In the genomic region with DNA sequence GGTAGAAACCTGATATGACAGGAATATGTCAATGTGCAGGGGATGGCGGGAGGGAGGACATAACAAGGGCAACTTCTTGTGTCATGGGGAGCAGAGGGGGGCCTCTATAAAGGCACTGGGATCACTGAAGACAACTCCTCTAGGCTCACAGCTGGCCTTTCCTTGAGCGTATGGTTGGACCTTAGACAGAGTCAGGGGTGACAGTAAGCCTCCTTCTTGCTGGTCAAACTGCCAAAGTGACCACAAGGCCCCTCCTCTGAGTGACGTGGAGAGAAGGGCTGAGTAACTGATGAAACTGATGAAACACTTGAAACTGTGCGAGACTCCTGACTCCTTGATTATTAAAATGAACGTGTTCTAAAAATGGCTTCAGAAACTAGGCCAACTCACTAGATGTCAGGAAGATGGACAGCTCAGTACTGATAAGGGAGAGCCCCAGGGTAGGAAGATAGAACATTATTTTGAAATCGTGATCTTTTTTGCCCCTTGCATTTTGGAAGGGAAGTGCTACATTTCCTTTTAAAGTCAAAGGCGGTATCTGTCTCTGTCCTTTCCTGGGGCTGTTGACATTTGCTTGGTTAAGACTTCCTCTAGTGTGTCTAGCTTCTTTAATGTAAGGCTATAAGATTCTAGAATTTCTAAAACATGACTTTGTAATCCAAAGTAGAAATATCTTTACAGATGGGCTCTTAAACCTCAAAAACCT, we compare ENCODE assay signal across 8 cellular contexts. TPM values are rescaled to one million over a fixed set of nuclear protein-coding genes. Genes with fewer than 3 reads are reported as not detected.
DNase-seq lines count a peak whose midpoint lies in the region; ATAC-seq and TF ChIP-seq lines count a peak whose summit lies in the region.

No MANE protein-coding gene starts in this region.

- H3K4me3 ChIP-seq in coronary artery (no peak overlapping the region), muscle layer of duodenum (ENCODE audit: low read depth in 1 of 2, low read length in 2 of 2) (peak overlapping the region; percentile 11 to 18)

- peaks cover 0 to 11% of the 10 kb centered on the region in 2 donors for H3K4me1 ChIP-seq in muscle layer of duodenum (ENCODE audit: control insufficient read depth in 1 of 2, insufficient read depth in 2 of 2, low read length in 2 of 2)

- TF ChIP-seq CTCF in coronary artery (IDR thresholded peaks at IDR 0.05), result no peak

- peak; percentile 48 for ATAC-seq in HG02885 (IDR thresholded peaks at IDR 0.05; ENCODE audit: poor library complexity, unreplicated experiment)
- no peak for ATAC-seq in GM19324 (IDR thresholded peaks at IDR 0.05; ENCODE audit: low FRiP score, unreplicated experiment)

- peak; percentile 67 for DNase-seq in activated CD8-positive, alpha-beta memory T cell treated with anti-CD3 and anti-CD28 coated beads for 24 hours
- DNase-seq in activated CD8-positive, alpha-beta memory T cell treated with anti-CD3 and anti-CD28 coated beads, Interleukin-2, amount 50 U/mL, for 4 hours, result no peak
- DNase-seq in SK-MEL-5 (ENCODE audit: low read depth, low spot score), result peak; percentile 74
- DNase-seq in coronary artery (ENCODE audit: low spot score), result no peak
- no peak for DNase-seq in effector CD4-positive, alpha-beta T cell

- no peaks in the 10 kb centered on the region for H3K36me3 ChIP-seq in muscle layer of duodenum (ENCODE audit: control insufficient read depth in 1 of 2, insufficient read depth in 2 of 2, low read length in 2 of 2)

- no peaks in the 10 kb centered on the region for H3K9me3 ChIP-seq in muscle layer of duodenum (ENCODE audit: control insufficient read depth in 1 of 2, low read length in 2 of 2)

- in situ Hi-C loops in SK-MEL-5 (cut with HindIII; ENCODE audit: low pct_unique_long_range_greater_than_20kb, low sequenced_read_pairs), result no loop called here

- H3K27ac ChIP-seq in coronary artery, result peak overlapping the region; percentile 77 to 85
- H3K27ac ChIP-seq in muscle layer of duodenum (ENCODE audit: low read length), result peak overlapping the region; percentile 75

- H3K27me3 ChIP-seq in muscle layer of duodenum (ENCODE audit: low read depth, low read length), result no peaks in the 10 kb centered on the region

RNA-seq across cellular contexts. Expression of a gene that starts 1.6 kb away (rescaled TPM):
- total RNA-seq in SK-MEL-5 (2014; rRNA removed; shearing (Covaris generic)), result 0.18 TPM in 1 of 2 replicates, not detected in the other
- polyA plus RNA-seq in SK-MEL-5 (2015; cell fraction: cytosol; rRNA removed), result not detected in 2 replicates
- not detected in 2 replicates for polyA plus RNA-seq in SK-MEL-5 (2015; cell fraction: nucleus; rRNA removed)

RNA-seq across cellular contexts. Expression of a gene that starts 7.7 kb away (rescaled TPM):
- total RNA-seq in SK-MEL-5 (2014; rRNA removed; shearing (Covaris generic)), result 71.0 and 77.5 TPM in 2 replicates
- polyA plus RNA-seq in SK-MEL-5 (2015; cell fraction: cytosol; rRNA removed), result 77.6 and 89.2 TPM in 2 replicates
- polyA plus RNA-seq in SK-MEL-5 (2015; cell fraction: nucleus; rRNA removed), result 30.2 and 43.9 TPM in 2 replicates

Comparison
In these comparisons a context has a peak if more than half of its experiments do, and no peak if none do; other contexts are left out.
1. DNase-seq: peak in activated CD8-positive, alpha-beta memory T cell treated with anti-CD3 and anti-CD28 coated beads for 24 hours (single experiment) and SK-MEL-5 (single experiment); none in activated CD8-positive, alpha-beta memory T cell treated with anti-CD3 and anti-CD28 coated beads, Interleukin-2, amount 50 U/mL, for 4 hours (single experiment), coronary artery (single experiment) and effector CD4-positive, alpha-beta T cell (single experiment).